9 cellular contexts compared by ENCODE assay signal in the genomic region with DNA sequence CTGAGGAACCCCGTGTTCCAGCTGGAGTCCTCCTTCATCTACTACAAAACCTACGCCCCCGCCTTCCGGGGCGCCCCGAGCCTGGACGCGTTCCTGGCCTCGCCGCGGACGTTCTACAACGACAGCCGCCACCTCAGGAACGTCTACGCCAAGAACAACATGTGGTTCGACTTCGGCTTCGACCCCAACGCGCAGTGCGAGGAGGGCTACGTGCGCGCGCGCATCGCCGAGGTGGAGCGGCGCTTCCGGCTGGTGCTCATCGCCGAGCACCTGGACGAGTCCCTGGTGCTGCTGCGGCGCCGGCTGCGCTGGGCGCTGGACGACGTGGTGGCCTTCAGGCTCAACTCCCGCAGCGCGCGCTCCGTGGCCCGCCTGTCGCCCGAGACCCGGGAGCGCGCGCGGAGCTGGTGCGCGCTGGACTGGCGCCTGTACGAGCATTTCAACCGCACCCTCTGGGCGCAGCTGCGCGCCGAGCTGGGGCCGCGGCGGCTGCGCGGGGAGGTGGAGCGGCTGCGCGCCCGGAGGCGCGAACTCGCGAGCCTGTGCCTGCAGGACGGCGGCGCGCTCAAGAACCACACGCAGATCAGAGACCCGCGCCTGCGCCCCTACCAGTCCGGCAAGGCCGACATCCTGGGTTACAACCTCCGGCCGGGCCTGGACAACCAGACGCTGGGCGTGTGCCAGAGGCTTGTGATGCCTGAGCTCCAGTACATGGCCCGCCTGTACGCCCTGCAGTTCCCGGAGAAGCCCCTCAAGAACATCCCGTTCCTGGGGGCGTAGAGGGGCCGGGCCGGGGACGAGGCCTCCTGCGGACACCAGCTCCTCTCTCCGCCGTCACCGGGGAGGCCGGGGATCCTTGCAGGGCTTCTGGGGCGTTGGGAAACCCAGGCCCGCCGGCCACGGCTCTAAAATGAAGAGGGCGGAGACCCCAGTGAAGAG. TPM values are rescaled to one million over a fixed set of nuclear protein-coding genes. Genes with fewer than 3 reads are reported as not detected.
DNase-seq lines count a peak whose midpoint lies in the region; ATAC-seq and TF ChIP-seq lines count a peak whose summit lies in the region.
"Had no signal": no experiment of that assay in that cellular context is flagged by ENCODE, and none has a peak within 500 bp of the region (broad histone marks: within the 10 kb centered on the region; RNA-seq: fewer than 3 reads in every experiment).

No MANE protein-coding gene starts in this region.

- H3K9me3 Mint-ChIP-seq in nephron progenitor cell: no peaks in the 10 kb centered on the region

- H3K27ac ChIP-seq in vagina: no peak overlapping the region
- H3K27ac ChIP-seq: 22Rv1 had no signal

- no peaks in the 10 kb centered on the region for H3K9me3 ChIP-seq in vagina

- DNase-seq in DMS79 treated with DMSO at 0.1 percent for 48 hours (lab: John Stamatoyannopoulos, UW) (peak; percentile 50), DMS79 (lab: John Stamatoyannopoulos, UW) (no peak), MV-4-11 (lab: John Stamatoyannopoulos, UW) (peak; percentile 34), fibroblast of peridontal ligament (ENCODE audit: extremely low read depth) (peak; percentile 14), nephron progenitor cell (peak; percentile 13), vagina (ENCODE audit: extremely low spot score in 2 of 2) (peak; percentile 80 to 81)
- DNase-seq in activated T-cell treated with anti-CD3 and anti-CD28 coated beads, Interleukin-2, amount 50 U/mL, for 1 hour: peak; percentile 63

- no peak for TF ChIP-seq CTCF in nephron progenitor cell (IDR thresholded peaks at IDR 0.05)
- no peak for TF ChIP-seq CTCF in vagina (IDR thresholded peaks at IDR 0.05)

- no peaks in the 10 kb centered on the region for H3K36me3 ChIP-seq in vagina

- H3K27me3 ChIP-seq in vagina: no peaks in the 10 kb centered on the region

- H3K4me3 ChIP-seq in vagina: peak overlapping the region; percentile 33 to 65

- no peak overlapping the region for H3K27ac Mint-ChIP-seq in nephron progenitor cell

- intact Hi-C loops in vagina (cut with DNase I): no loop called here

- no peaks in the 10 kb centered on the region for H3K36me3 Mint-ChIP-seq in nephron progenitor cell (ENCODE audit: low read depth)

- ATAC-seq in GM19324 (IDR thresholded peaks at IDR 0.05; ENCODE audit: low FRiP score, unreplicated experiment): no peak

- H3K4me1 Mint-ChIP-seq in nephron progenitor cell: peaks cover 42% of the 10 kb centered on the region

- H3K4me1 ChIP-seq in vagina: peaks cover 17% of the 10 kb centered on the region

- no peaks in the 10 kb centered on the region for H3K27me3 Mint-ChIP-seq in nephron progenitor cell (ENCODE audit: low read depth, poor library complexity)

- no peak for TF ChIP-seq POLR2A in vagina (IDR thresholded peaks at IDR 0.05)

- no peak overlapping the region for H3K4me3 Mint-ChIP-seq in nephron progenitor cell

RNA-seq across cellular contexts. Expression of gene NEU4, which starts 5.3 kb away (rescaled TPM):
- total RNA-seq in vagina: not detected

RNA-seq across cellular contexts. Expression of gene GAL3ST2, which starts 27.0 kb away (rescaled TPM):
- total RNA-seq in vagina: 0.98 TPM

RNA-seq across cellular contexts. Expression of gene PDCD1, which starts 55.0 kb away (rescaled TPM):
- 3.9 TPM for total RNA-seq in vagina
